Comparison of ENCODE assay signal across 11 cellular contexts in genomic region chr12:48810817-48811453, GRCh38. TPM values are rescaled to one million over a fixed set of nuclear protein-coding genes. Genes with fewer than 3 reads are reported as not detected.
DNase-seq lines count a peak whose midpoint lies in the region; ATAC-seq and TF ChIP-seq lines count a peak whose summit lies in the region.
"Had no signal": no experiment of that assay in that cellular context is flagged by ENCODE, and none has a peak within 500 bp of the region (broad histone marks: within the 10 kb centered on the region; RNA-seq: fewer than 3 reads in every experiment).

No MANE protein-coding gene starts in this region.

- no peak for ATAC-seq in CD4-positive, alpha-beta T cell (ENCODE audit: poor library complexity)
- ATAC-seq in GM21723 (IDR thresholded peaks at IDR 0.05; ENCODE audit: unreplicated experiment) (no peak), gastrocnemius medialis (no peak), GM21381 (IDR thresholded peaks at IDR 0.05; ENCODE audit: unreplicated experiment) (no peak)
- ATAC-seq: left colon had no signal

- H3K4me3 ChIP-seq in ascending aorta: no peak overlapping the region
- H3K4me3 ChIP-seq in fibroblast of villous mesenchyme (ENCODE audit: low read depth, low read length): peak overlapping the region; percentile 21
- no peak overlapping the region for H3K4me3 ChIP-seq in skeletal muscle cell (ENCODE audit: low read depth, low read length)
- no peak overlapping the region for H3K4me3 ChIP-seq in gastrocnemius medialis

- H3K36me3 Mint-ChIP-seq in CD4-positive, alpha-beta T cell (ENCODE audit: low read depth): no peaks in the 10 kb centered on the region
- H3K36me3 Mint-ChIP-seq: activated naive CD4-positive, alpha-beta T cell treated with anti-CD3 and anti-CD28 coated beads, Interleukin-2, amount 10 ng/mL, durations not matched to agents 7 days and 5 days had no signal

- in situ Hi-C loops in gastrocnemius medialis (cut with MboI; ENCODE audit: low sequenced_read_pairs in 4 of 4): no loop called here

- H3K27ac ChIP-seq in ascending aorta: peak overlapping the region; percentile 19 to 41
- no peak overlapping the region for H3K27ac ChIP-seq in CD4-positive, alpha-beta T cell (ENCODE audit: low read depth, low read length)
- no peak overlapping the region for H3K27ac ChIP-seq in gastrocnemius medialis

- intact Hi-C loops in ascending aorta (cut with DNase I) (no loop called here), gastrocnemius medialis (cut with DNase I; ENCODE audit: low total_unique reads) (loop anchor here (10.0 kb wide), 2 partner anchors 456 to 616 kb away; partner anchors contain the start of gene ZNF641)
- intact Hi-C loops in CD4-positive, alpha-beta T cell (cut with DNase I, micrococcal nuclease): no loop called here

- H3K4me3 Mint-ChIP-seq in CD4-positive, alpha-beta T cell: no peak overlapping the region
- H3K4me3 Mint-ChIP-seq: activated B cell treated with CpG ODN at 0.5 μM for 24 hours; activated naive CD4-positive, alpha-beta T cell treated with anti-CD3 and anti-CD28 coated beads, Interleukin-2, amount 10 ng/mL, durations not matched to agents 7 days and 5 days had no signal

- no peaks in the 10 kb centered on the region for H3K27me3 Mint-ChIP-seq in CD4-positive, alpha-beta T cell
- H3K27me3 Mint-ChIP-seq: activated B cell treated with CpG ODN at 0.5 μM for 24 hours had no signal

- no peaks in the 10 kb centered on the region for H3K27me3 ChIP-seq in ascending aorta
- no peaks in the 10 kb centered on the region for H3K27me3 ChIP-seq in CD4-positive, alpha-beta T cell (ENCODE audit: control insufficient read depth, insufficient read depth, low read length)
- no peaks in the 10 kb centered on the region for H3K27me3 ChIP-seq in gastrocnemius medialis

- H3K9me3 ChIP-seq in ascending aorta: no peaks in the 10 kb centered on the region
- H3K9me3 ChIP-seq in CD4-positive, alpha-beta T cell (ENCODE audit: control insufficient read depth, low read length): no peaks in the 10 kb centered on the region
- no peaks in the 10 kb centered on the region for H3K9me3 ChIP-seq in gastrocnemius medialis

- no peaks in the 10 kb centered on the region for H3K36me3 ChIP-seq in ascending aorta
- no peaks in the 10 kb centered on the region for H3K36me3 ChIP-seq in gastrocnemius medialis

- H3K27ac Mint-ChIP-seq in CD4-positive, alpha-beta T cell: no peak overlapping the region
- H3K27ac Mint-ChIP-seq: activated B cell treated with CpG ODN at 0.5 μM for 24 hours; activated naive CD4-positive, alpha-beta T cell treated with anti-CD3 and anti-CD28 coated beads, Interleukin-2, amount 10 ng/mL, durations not matched to agents 7 days and 5 days had no signal

- DNase-seq in GM04503 (ENCODE audit: low read depth) (peak; percentile 65), ascending aorta (ENCODE audit: low spot score in 2 of 2) (no peak), fibroblast of villous mesenchyme (ENCODE audit: low read depth) (peak; percentile 97), skeletal muscle cell (ENCODE audit: low read depth) (peak; percentile 87), gastrocnemius medialis (no peak)
- no peak for DNase-seq in CD4-positive, alpha-beta T cell
- DNase-seq: activated B cell treated with CpG ODN at 0.5 μM for 24 hours; activated naive CD4-positive, alpha-beta T cell treated with anti-CD3 and anti-CD28 coated beads, Interleukin-2, amount 10 ng/mL, durations not matched to agents 7 days and 5 days; left colon had no signal

- no peaks in the 10 kb centered on the region for H3K9me3 Mint-ChIP-seq in CD4-positive, alpha-beta T cell
- H3K9me3 Mint-ChIP-seq: activated B cell treated with CpG ODN at 0.5 μM for 24 hours; activated naive CD4-positive, alpha-beta T cell treated with anti-CD3 and anti-CD28 coated beads, Interleukin-2, amount 10 ng/mL, durations not matched to agents 7 days and 5 days had no signal

- no peak for TF ChIP-seq POLR2A in gastrocnemius medialis (IDR thresholded peaks at IDR 0.05)

- POLR2A ChIA-PET in CD4-positive, alpha-beta T cell (lab: Charles Lee): no interaction called here

- CTCF ChIA-PET in CD4-positive, alpha-beta T cell (lab: Charles Lee): interaction anchor here (1.4 kb wide), 1 partner anchor 15 kb away, joined by 3 read pairs; no protein-coding TSS in a partner anchor

- H3K4me1 ChIP-seq in ascending aorta: peaks cover 5 to 16% of the 10 kb centered on the region in 2 donors
- peaks cover 5 to 10% of the 10 kb centered on the region in 2 donors for H3K4me1 ChIP-seq in gastrocnemius medialis

- H3K4me1 Mint-ChIP-seq in CD4-positive, alpha-beta T cell (ENCODE audit: low read depth): peaks cover 16% of the 10 kb centered on the region

- TF ChIP-seq CTCF in ascending aorta (IDR thresholded peaks at IDR 0.05) (no peak), fibroblast of villous mesenchyme (IDR thresholded peaks at IDR 0.05; ENCODE audit: insufficient read depth, low read depth, low read length) (no peak), gastrocnemius medialis (IDR thresholded peaks at IDR 0.05 in 4 of 5, conservative IDR thresholded peaks at IDR 0.05 in 1 of 5) (no peak)
- no peak for TF ChIP-seq CTCF in CD4-positive, alpha-beta T cell (IDR thresholded peaks at IDR 0.05)

RNA-seq across cellular contexts. Expression of gene CACNB3, which starts 7.4 kb away (rescaled TPM):
- total RNA-seq in ascending aorta (54.5 TPM), fibroblast of villous mesenchyme (29.8 and 30.3 TPM in 2 replicates), gastrocnemius medialis (1 to 10 TPM; 1.2 to 5.7 (median 2.7) TPM)
- total RNA-seq in CD4-positive, alpha-beta T cell: 1 to 10 TPM; 3.9 to 5.7 TPM

RNA-seq across cellular contexts. Expression of gene ADCY6, which starts 22.0 kb away (rescaled TPM):
- total RNA-seq in ascending aorta: 65.0 TPM
- total RNA-seq in fibroblast of villous mesenchyme: 39.6 and 47.1 TPM in 2 replicates
- not detected for total RNA-seq in CD4-positive, alpha-beta T cell
- total RNA-seq in gastrocnemius medialis: 10 to 100 TPM; 11.4 to 13.6 (median 12.6) TPM

RNA-seq across cellular contexts. Expression of gene DDX23, which starts 41.0 kb away (rescaled TPM):
- total RNA-seq in ascending aorta: 39.4 TPM
- total RNA-seq in fibroblast of villous mesenchyme: 51.9 and 64.3 TPM in 2 replicates
- 10 to 100 TPM; 69.4 to 76.5 TPM for total RNA-seq in CD4-positive, alpha-beta T cell
- 10 to 100 TPM; 55.8 to 80.6 (median 75.7) TPM for total RNA-seq in gastrocnemius medialis

RNA-seq across cellular contexts. Expression of gene RND1, which starts 54.7 kb away (rescaled TPM):
- total RNA-seq in ascending aorta (0.85 TPM), fibroblast of villous mesenchyme (under 0.01 TPM in 1 of 2 replicates, not detected in the other), gastrocnemius medialis (under 1 TPM in 1 of 4 donors, not detected in 3; 0.36 TPM)
- 1 to 10 TPM; 4.8 to 5.7 TPM for total RNA-seq in CD4-positive, alpha-beta T cell

Comparison
In these comparisons a context has a peak if more than half of its experiments do, and no peak if none do; other contexts are left out.
1. DNase-seq: peak in GM04503 (single experiment), fibroblast of villous mesenchyme (single experiment) and skeletal muscle cell (single experiment); none in ascending aorta (0 of 2), CD4-positive, alpha-beta T cell (0 of 10) and gastrocnemius medialis (0 of 2).
2. H3K27ac ChIP-seq: peak in ascending aorta (2 of 2); none in CD4-positive, alpha-beta T cell (single experiment) and gastrocnemius medialis (0 of 4).
3. RNA of gene ADCY6, which starts 22.0 kb away (total RNA-seq): 65.0 TPM in ascending aorta (single experiment), 39.6 to 47.1 TPM in fibroblast of villous mesenchyme and 11.4 to 13.6 TPM in gastrocnemius medialis; not detected in CD4-positive, alpha-beta T cell; every median in the first group is over 10 times any median in the second.